Comparison of ENCODE assay signal across 9 cellular contexts in genomic region chr12:47397664-47398281, GRCh38.
DNase-seq lines count a peak whose midpoint lies in the region; ATAC-seq, FAIRE-seq and TF ChIP-seq lines count a peak whose summit lies in the region.
"Had no signal": no experiment of that assay in that cellular context is flagged by ENCODE, and none has a peak within 500 bp of the region (broad histone marks: within the 10 kb centered on the region; RNA-seq: fewer than 3 reads in every experiment).

No MANE protein-coding gene starts in this region.

- H3K4me3 Mint-ChIP-seq in T-helper 2 cell treated with Interferon-gamma antibody and Interleukin-4, amounts not matched to agents 5 μg/mL and 100 μg/mL, for 36 hours: no peak overlapping the region
- no peak overlapping the region for H3K4me3 Mint-ChIP-seq in central memory CD8-positive, alpha-beta T cell

- peak; percentile 81 to 94 for TF ChIP-seq RAD21 in A549 (conservative IDR thresholded peaks at IDR 0.05 in 1 of 2, IDR thresholded peaks at IDR 0.05 in 1 of 2)

- ATAC-seq in A549 (peak; percentile 88 to 93), mucosa of descending colon (peak; percentile 82)
- ATAC-seq in central memory CD8-positive, alpha-beta T cell (replicated peaks; ENCODE audit: extremely low read depth, poor library complexity, severe bottlenecking): peak; percentile 79

- H3K4me2 ChIP-seq in A549: no peak overlapping the region

- peaks cover 17% of the 10 kb centered on the region for H3K36me3 Mint-ChIP-seq in T-helper 2 cell treated with Interferon-gamma antibody and Interleukin-4, amounts not matched to agents 5 μg/mL and 100 μg/mL, for 36 hours (ENCODE audit: low read depth)
- H3K36me3 Mint-ChIP-seq in central memory CD8-positive, alpha-beta T cell (ENCODE audit: insufficient read depth): peaks cover 2% of the 10 kb centered on the region

- H3K9me3 Mint-ChIP-seq in T-helper 2 cell treated with Interferon-gamma antibody and Interleukin-4, amounts not matched to agents 5 μg/mL and 100 μg/mL, for 36 hours: peaks cover 16% of the 10 kb centered on the region
- H3K9me3 Mint-ChIP-seq in central memory CD8-positive, alpha-beta T cell: peaks cover 4% of the 10 kb centered on the region

- no peaks in the 10 kb centered on the region for H3K27me3 Mint-ChIP-seq in T-helper 2 cell treated with Interferon-gamma antibody and Interleukin-4, amounts not matched to agents 5 μg/mL and 100 μg/mL, for 36 hours (ENCODE audit: low read depth)
- no peaks in the 10 kb centered on the region for H3K27me3 Mint-ChIP-seq in central memory CD8-positive, alpha-beta T cell

- FAIRE-seq in A549 (lab: Jason Lieb, UNC) (peak; percentile 68), GM12892 (lab: Jason Lieb, UNC) (peak; percentile 72)

- intact Hi-C loops in mucosa of descending colon (cut with DNase I, micrococcal nuclease): no loop called here

- H3K4me3 ChIP-seq in A549 (no peak overlapping the region), HL-60 (replicated peaks; ENCODE audit: insufficient read depth, low read length) (no peak overlapping the region), mucosa of descending colon (no peak overlapping the region)
- H3K4me3 ChIP-seq: HAP-1 had no signal

- DNase-seq in A549 (ENCODE audit: low read depth in 1 of 2, low spot score in 1 of 2) (peak; percentile 51 to 95), GM12892 (ENCODE audit: insufficient read length) (no peak), HL-60 (ENCODE audit: low read depth in 1 of 2, low spot score in 1 of 2) (peak in 1 of 2 experiments; percentile 36), mucosa of descending colon (no peak), NCI-H187 treated with DMSO at 0.1 percent for 48 hours (lab: John Stamatoyannopoulos, UW) (no peak), NCI-H1105 (lab: John Stamatoyannopoulos, UW) (no peak)
- DNase-seq in T-helper 2 cell treated with Interferon-gamma antibody and Interleukin-4, amounts not matched to agents 5 μg/mL and 100 μg/mL, for 36 hours (ENCODE audit: low spot score): peak; percentile 35
- peak in 1 of 2 donors; percentile 31 for DNase-seq in central memory CD8-positive, alpha-beta T cell (ENCODE audit: low spot score in 2 of 2)

- H3K36me3 ChIP-seq in mucosa of descending colon (ENCODE audit: low read depth): no peaks in the 10 kb centered on the region
- H3K36me3 ChIP-seq: HAP-1 had no signal

- peak overlapping the region; percentile 74 for H3K27ac Mint-ChIP-seq in T-helper 2 cell treated with Interferon-gamma antibody and Interleukin-4, amounts not matched to agents 5 μg/mL and 100 μg/mL, for 36 hours
- H3K27ac Mint-ChIP-seq in central memory CD8-positive, alpha-beta T cell (ENCODE audit: low read depth): peak overlapping the region; percentile 99

- POLR2A ChIA-PET in A549 (lab: Yijun Ruan, JAX): interaction anchor here (0.6 to 2.0 kb wide), 6 partner anchors 125 to 318 kb away, joined by 3 to 5 read pairs (median 4); partner anchors contain the start of genes AMIGO2 and PCED1B

- TF ChIP-seq POLR2A in A549 (IDR thresholded peaks at IDR 0.05; ENCODE audit: low read length): no peak
- no peak for TF ChIP-seq POLR2A in GM12892 (IDR thresholded peaks at IDR 0.05; ENCODE audit: low read depth, low read length)

- peaks cover 62% of the 10 kb centered on the region for H3K4me1 Mint-ChIP-seq in T-helper 2 cell treated with Interferon-gamma antibody and Interleukin-4, amounts not matched to agents 5 μg/mL and 100 μg/mL, for 36 hours (ENCODE audit: low read depth)
- peaks cover 44% of the 10 kb centered on the region for H3K4me1 Mint-ChIP-seq in central memory CD8-positive, alpha-beta T cell

- peaks cover 34% of the 10 kb centered on the region for H3K4me1 ChIP-seq in A549
- no peaks in the 10 kb centered on the region for H3K4me1 ChIP-seq in mucosa of descending colon (ENCODE audit: low read depth)
- H3K4me1 ChIP-seq: HAP-1 had no signal

- H3K27me3 ChIP-seq in HL-60 (ENCODE audit: insufficient read depth, poor library complexity, severe bottlenecking): no peaks in the 10 kb centered on the region

- TF ChIP-seq CTCF in A549 (IDR thresholded peaks at IDR 0.05): peak; percentile 55
- TF ChIP-seq CTCF in HL-60 (IDR thresholded peaks at IDR 0.05; ENCODE audit: insufficient read depth, low read length): peak; percentile 17
- no peak for TF ChIP-seq CTCF in mucosa of descending colon (IDR thresholded peaks at IDR 0.05)

- no peak for TF ChIP-seq EP300 in A549 (IDR thresholded peaks at IDR 0.05)

- H3K27ac ChIP-seq in A549: peak overlapping the region; percentile 73 to 86
- H3K27ac ChIP-seq in HL-60 (replicated peaks): no peak overlapping the region

- WGBS in A549 (ENCODE audit: missing lambda C conversion rate): 8% methylated on average over 4 of the region's 4 CpGs

- H3K9me3 ChIP-seq in A549: peaks cover 29% of the 10 kb centered on the region
- H3K9me3 ChIP-seq in mucosa of descending colon: no peaks in the 10 kb centered on the region
- H3K9me3 ChIP-seq: HAP-1 had no signal

- CTCF ChIA-PET in A549 (lab: Yijun Ruan, JAX): interaction anchor here (0.5 to 3.9 kb wide), 36 partner anchors 9 to 1326 kb away, joined by 3 to 30 read pairs (median 3); partner anchors contain the start of gene AMIGO2

TF ChIP-seq in A549, 52 proteins besides CTCF, POLR2A, EP300 and RAD21:
- TF ChIP-seq ZSCAN20 (CRISPR knock-in tag; IDR thresholded peaks at IDR 0.05) (0 out of 2 replicates have a peak, but pooled peaks have one; percentile 27), TP53 (CRISPR knock-in tag; IDR thresholded peaks at IDR 0.05) (no peak), MAFK (IDR thresholded peaks at IDR 0.05; ENCODE audit: partially characterized antibody) (no peak), FOXS1 (CRISPR knock-in tag; IDR thresholded peaks at IDR 0.05) (peak; percentile 79; the same call in 1 of the 2 replicates), MAX (IDR thresholded peaks at IDR 0.05) (peak; percentile 19; the same call in 1 of the 2 replicates), SMC3 (IDR thresholded peaks at IDR 0.05) (peak; percentile 69)

Comparison
In these comparisons a context has a peak if more than half of its experiments do, and no peak if none do; other contexts are left out.
1. DNase-seq: peak in A549 (2 of 2) and T-helper 2 cell treated with Interferon-gamma antibody and Interleukin-4, amounts not matched to agents 5 μg/mL and 100 μg/mL, for 36 hours (single experiment); none in GM12892 (single experiment), mucosa of descending colon (0 of 3), NCI-H187 treated with DMSO at 0.1 percent for 48 hours (single experiment) and NCI-H1105 (single experiment).
2. Peak in every context shown above with its lines, with median percentiles within 50 percentile points of each other: ATAC-seq.